32 cellular contexts compared by ENCODE assay signal in genomic region chr15:90222538-90222937, GRCh38. TPM values are rescaled to one million over a fixed set of nuclear protein-coding genes. Genes with fewer than 3 reads are reported as not detected.
"Had no signal": no experiment of that assay in that cellular context is flagged by ENCODE, and none has a peak within 500 bp of the region (broad histone marks: within the 10 kb centered on the region; RNA-seq: fewer than 3 reads in every experiment).

No MANE protein-coding gene starts in this region.

- DNase-seq: kidney glomerular epithelial cell; left colon; left lung; mesendoderm; naive B cell; natural killer cell; nephron progenitor cell; occipital lobe; retina; right cardiac atrium; stimulated activated CD4-positive, alpha-beta T cell treated with anti-CD3 and anti-CD28 coated beads, Interleukin-12 subunit alpha, Interleukin-12 subunit beta, amount 100 ng/mL, for 4 hours; stimulated activated CD4-positive, alpha-beta T cell treated with anti-CD3 and anti-CD28 coated beads, Interleukin-15, amount 100 ng/mL, for 24 hours; stimulated activated CD4-positive, alpha-beta T cell treated with anti-CD3 and anti-CD28 coated beads, Interleukin-2, amount 100 ng/mL, for 24 hours; stimulated activated CD4-positive, alpha-beta T cell treated with anti-CD3 and anti-CD28 coated beads, Interleukin-4, amount 100 ng/mL, for 1 hour; stimulated activated naive B cell treated with anti-CD40 and anti-IgM and Interleukin-4, amounts not matched to agents 10 μg/mL and 1 μg/mL and 100 μg/mL, for 72 hours; stimulated activated naive CD8-positive, alpha-beta T cell treated with anti-CD3 and anti-CD28 coated beads, Interleukin-15, Interleukin-2, amounts not matched to agents 100 U/mL and 50 U/mL, for 24 hours; stomach; testis; thyroid gland; transverse colon; upper lobe of left lung had no signal

- H3K4me1 Mint-ChIP-seq: mesothelial cell of epicardium, natural killer cell had no signal

- H3K27ac ChIP-seq: hepatocyte, left lung, neural progenitor cell, neutrophil, skin epidermis, stomach, testis, thyroid gland, transverse colon, upper lobe of left lung, vagina had no signal

- ATAC-seq: left colon; left lung; natural killer cell; right cardiac atrium; sciatic nerve; stimulated activated naive B cell treated with anti-CD40 and anti-IgM and Interleukin-4, amounts not matched to agents 10 μg/mL and 1 μg/mL and 100 μg/mL, for 72 hours; stimulated activated naive CD8-positive, alpha-beta T cell treated with anti-CD3 and anti-CD28 coated beads, Interleukin-15, Interleukin-2, amounts not matched to agents 100 U/mL and 50 U/mL, for 24 hours had no signal

- H3K36me3 Mint-ChIP-seq: natural killer cell had no signal

- H3K4me3 ChIP-seq: hepatocyte, left lung, lung, neural progenitor cell, prostate gland, skin epidermis, stomach, testis, thyroid gland, transverse colon, upper lobe of left lung, vagina had no signal

- H3K4me1 ChIP-seq: neural progenitor cell, testis had no signal

- H3K4me3 Mint-ChIP-seq: mesothelial cell of epicardium; natural killer cell; nephron progenitor cell; neural progenitor cell; stimulated activated naive B cell treated with anti-CD40 and anti-IgM and Interleukin-4, amounts not matched to agents 10 μg/mL and 1 μg/mL and 100 μg/mL, for 72 hours had no signal

- H3K9me3 Mint-ChIP-seq: mesothelial cell of epicardium; naive B cell; natural killer cell; nephron progenitor cell; neural progenitor cell; stimulated activated naive B cell treated with anti-CD40 and anti-IgM and Interleukin-4, amounts not matched to agents 10 μg/mL and 1 μg/mL and 100 μg/mL, for 72 hours had no signal

- H3K27ac Mint-ChIP-seq: mesothelial cell of epicardium; natural killer cell; nephron progenitor cell; neural progenitor cell; stimulated activated naive B cell treated with anti-CD40 and anti-IgM and Interleukin-4, amounts not matched to agents 10 μg/mL and 1 μg/mL and 100 μg/mL, for 72 hours had no signal

- H3K27me3 Mint-ChIP-seq: naive B cell; stimulated activated naive B cell treated with anti-CD40 and anti-IgM and Interleukin-4, amounts not matched to agents 10 μg/mL and 1 μg/mL and 100 μg/mL, for 72 hours had no signal

- H3K9me3 ChIP-seq: left lung, neutrophil, prostate gland, stomach, testis, thyroid gland, transverse colon, upper lobe of left lung, vagina had no signal

- H3K27me3 ChIP-seq: hepatocyte, left lung, neural progenitor cell, neutrophil, stomach, testis, thyroid gland, transverse colon, upper lobe of left lung, vagina had no signal

- H3K36me3 ChIP-seq: neural progenitor cell had no signal

RNA-seq across cellular contexts. Expression of gene TTLL13, which starts 26.8 kb away (rescaled TPM):
- total RNA-seq: hepatocyte, osteocyte, stomach, urinary bladder, vagina had no signal
- polyA plus RNA-seq: hepatocyte had no signal
